Comparison of ENCODE assay signal across 25 cellular contexts in genomic region chr5:31116466-31117031, GRCh38.
"Had no signal": no experiment of that assay in that cellular context is flagged by ENCODE, and none has a peak within 500 bp of the region (broad histone marks: within the 10 kb centered on the region; RNA-seq: fewer than 3 reads in every experiment).

No MANE protein-coding gene starts in this region.

- H3K4me1 Mint-ChIP-seq: activated CD4-positive, alpha-beta memory T cell treated with anti-CD3 and anti-CD28 coated beads, Interleukin-2, amount 10 ng/mL, durations not matched to agents 7 days and 5 days; activated CD4-positive, alpha-beta T cell treated with anti-CD3 and anti-CD28 coated beads for 36 hours; activated naive CD4-positive, alpha-beta T cell treated with anti-CD3 and anti-CD28 coated beads, Interleukin-2, amount 10 ng/mL, durations not matched to agents 7 days and 5 days; activated naive CD8-positive, alpha-beta T cell treated with anti-CD3 and anti-CD28 coated beads for 36 hours; activated T-helper 17 cell treated with anti-CD3 and anti-CD28 coated beads, Interleukin-2, amount 50 U/mL, for 72 hours had no signal

- H3K9me3 ChIP-seq: adrenal gland, SJCRH30, SK-N-SH had no signal

- H3K27ac Mint-ChIP-seq: activated CD4-positive, alpha-beta memory T cell treated with anti-CD3 and anti-CD28 coated beads, Interleukin-2, amount 10 ng/mL, durations not matched to agents 7 days and 5 days; activated CD4-positive, alpha-beta T cell treated with anti-CD3 and anti-CD28 coated beads for 36 hours; activated naive CD4-positive, alpha-beta T cell treated with anti-CD3 and anti-CD28 coated beads, Interleukin-2, amount 10 ng/mL, durations not matched to agents 7 days and 5 days; activated naive CD8-positive, alpha-beta T cell treated with anti-CD3 and anti-CD28 coated beads for 36 hours; activated T-helper 17 cell treated with anti-CD3 and anti-CD28 coated beads, Interleukin-2, amount 50 U/mL, for 72 hours had no signal

- H3K4me3 Mint-ChIP-seq: activated CD4-positive, alpha-beta memory T cell treated with anti-CD3 and anti-CD28 coated beads, Interleukin-2, amount 10 ng/mL, durations not matched to agents 7 days and 5 days; activated CD4-positive, alpha-beta T cell treated with anti-CD3 and anti-CD28 coated beads for 36 hours; activated naive CD4-positive, alpha-beta T cell treated with anti-CD3 and anti-CD28 coated beads, Interleukin-2, amount 10 ng/mL, durations not matched to agents 7 days and 5 days; activated naive CD8-positive, alpha-beta T cell treated with anti-CD3 and anti-CD28 coated beads for 36 hours; activated T-helper 17 cell treated with anti-CD3 and anti-CD28 coated beads, Interleukin-2, amount 50 U/mL, for 72 hours had no signal

- H3K4me2 ChIP-seq: SK-N-SH had no signal

- H3K27ac ChIP-seq: adrenal gland, SJCRH30, WERI-Rb-1 had no signal

- ATAC-seq: activated CD4-positive, alpha-beta T cell treated with anti-CD3 and anti-CD28 coated beads for 36 hours; activated T-helper 17 cell treated with anti-CD3 and anti-CD28 coated beads, Interleukin-2, amount 50 U/mL, for 72 hours had no signal

- H3K36me3 Mint-ChIP-seq: activated naive CD4-positive, alpha-beta T cell treated with anti-CD3 and anti-CD28 coated beads, Interleukin-2, amount 10 ng/mL, durations not matched to agents 7 days and 5 days; activated naive CD8-positive, alpha-beta T cell treated with anti-CD3 and anti-CD28 coated beads for 36 hours had no signal

- H3K36me3 ChIP-seq: adrenal gland, SJCRH30, WERI-Rb-1 had no signal

- DNase-seq: activated CD4-positive, alpha-beta memory T cell treated with anti-CD3 and anti-CD28 coated beads, Interleukin-2, amount 10 ng/mL, durations not matched to agents 7 days and 5 days; activated CD4-positive, alpha-beta T cell treated with anti-CD3 and anti-CD28 coated beads for 36 hours; activated CD4-positive, alpha-beta T cell treated with anti-CD3 and anti-CD28 coated beads, Interleukin-2, amount 50 U/mL, for 1 hour; activated gamma-delta T cell; activated naive CD4-positive, alpha-beta T cell treated with anti-CD3 and anti-CD28 coated beads, Interleukin-2, amount 10 ng/mL, durations not matched to agents 7 days and 5 days; activated naive CD8-positive, alpha-beta T cell treated with anti-CD3 and anti-CD28 coated beads for 36 hours; activated T-cell treated with anti-CD3 and anti-CD28 coated beads for 4 hours; activated T-cell treated with anti-CD3 and anti-CD28 coated beads, Interleukin-2, amount 50 U/mL, for 48 hours; adrenal gland; aorta; central memory CD4-positive, alpha-beta T cell; Karpas-422; NCI-H1092 treated with DMSO at 0.1 percent for 48 hours; NCI-H1436; NCI-H1694 treated with DMSO at 0.1 percent for 48 hours; NCI-H2081; NCI-H510A treated with DMSO at 0.1 percent for 48 hours; NCI-H69; NK-92 treated with Interleukin-12 subunit alpha and Interleukin-12 subunit beta, amount 100 ng/mL, for 24 hours; SJCRH30; SK-N-SH; T-helper 1 cell; WERI-Rb-1 had no signal

- FAIRE-seq: bronchial epithelial cell had no signal

- H3K27me3 Mint-ChIP-seq: activated CD4-positive, alpha-beta memory T cell treated with anti-CD3 and anti-CD28 coated beads, Interleukin-2, amount 10 ng/mL, durations not matched to agents 7 days and 5 days; activated CD4-positive, alpha-beta T cell treated with anti-CD3 and anti-CD28 coated beads for 36 hours; activated naive CD4-positive, alpha-beta T cell treated with anti-CD3 and anti-CD28 coated beads, Interleukin-2, amount 10 ng/mL, durations not matched to agents 7 days and 5 days; activated naive CD8-positive, alpha-beta T cell treated with anti-CD3 and anti-CD28 coated beads for 36 hours; activated T-helper 17 cell treated with anti-CD3 and anti-CD28 coated beads, Interleukin-2, amount 50 U/mL, for 72 hours had no signal

- H3K27me3 ChIP-seq: adrenal gland, SJCRH30 had no signal

- H3K4me3 ChIP-seq: adrenal gland, SJCRH30 had no signal

- H3K4me1 ChIP-seq: adrenal gland had no signal

- H3K9me3 Mint-ChIP-seq: activated naive CD4-positive, alpha-beta T cell treated with anti-CD3 and anti-CD28 coated beads, Interleukin-2, amount 10 ng/mL, durations not matched to agents 7 days and 5 days; activated naive CD8-positive, alpha-beta T cell treated with anti-CD3 and anti-CD28 coated beads for 36 hours had no signal

- H3K9me2 ChIP-seq: SK-N-SH had no signal
